In the genomic region with DNA sequence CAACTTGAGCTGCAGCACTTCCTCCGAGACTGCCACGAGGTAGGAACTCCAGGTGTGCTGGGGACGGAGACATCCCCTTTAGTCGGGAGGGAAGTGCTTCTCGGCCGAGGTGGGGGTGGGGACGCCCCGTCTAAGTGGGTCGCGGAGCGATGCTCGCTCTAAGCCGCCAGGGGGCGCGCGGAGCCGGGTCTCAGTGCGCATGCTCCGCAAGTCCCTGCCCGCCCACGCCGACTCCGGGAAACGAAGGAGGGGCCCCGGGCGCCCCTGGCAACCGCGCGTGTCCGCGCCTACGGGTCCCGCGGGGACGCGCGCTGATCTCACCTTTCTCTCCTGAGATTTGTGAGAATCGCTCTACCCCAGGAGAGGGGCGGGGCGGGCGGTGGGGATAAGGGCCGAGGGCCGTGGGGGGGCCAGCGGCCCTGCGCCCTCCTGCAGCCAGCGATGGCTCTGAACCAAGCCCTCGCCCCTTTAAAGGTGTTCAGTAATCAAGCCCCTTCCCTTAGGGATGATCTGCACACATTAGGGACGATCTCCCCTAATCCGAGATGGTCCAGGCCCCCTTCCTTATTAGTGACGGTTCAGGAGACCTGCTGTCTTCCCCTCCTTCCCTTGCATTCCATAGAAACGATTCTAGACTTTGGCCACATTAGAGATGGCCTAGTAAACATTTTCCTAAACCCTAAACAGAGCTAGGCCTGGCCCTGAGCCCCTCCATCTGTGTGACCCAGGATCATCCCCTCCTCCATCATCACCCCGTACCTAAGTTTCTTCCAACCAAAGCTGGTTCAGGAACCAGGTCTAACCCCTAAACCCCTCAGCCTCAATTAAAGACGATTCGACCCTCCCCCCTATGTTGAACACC, we compare ENCODE assay signal across 8 cellular contexts. TPM values are rescaled to one million over a fixed set of nuclear protein-coding genes. Genes with fewer than 3 reads are reported as not detected.
DNase-seq lines count a peak whose midpoint lies in the region; ATAC-seq, FAIRE-seq and TF ChIP-seq lines count a peak whose summit lies in the region.

No MANE protein-coding gene starts in this region.

- H3K4me1 Mint-ChIP-seq in activated naive CD8-positive, alpha-beta T cell (ENCODE audit: low read depth) = peaks cover 14% of the 10 kb centered on the region
- H3K4me1 Mint-ChIP-seq in osteocyte (ENCODE audit: unreplicated experiment) = peaks cover 9% of the 10 kb centered on the region

- POLR2A ChIA-PET in AG04449 (lab: Yijun Ruan, JAX) = no interaction called here

- TF ChIP-seq CTCF in AG04449 (IDR thresholded peaks at IDR 0.05; ENCODE audit: insufficient read depth, low read length, missing control alignments) (peak; percentile 97), osteocyte (IDR thresholded peaks at IDR 0.05) (peak; percentile 93)

- no peak for DNase-seq in AG04449 (ENCODE audit: low read depth, low spot score)
- peak; percentile 99 for DNase-seq in GM19239 (ENCODE audit: insufficient read length, low spot score)
- DNase-seq in NCI-H1092 (lab: John Stamatoyannopoulos, UW) = peak; percentile 84
- DNase-seq in SKM-1 treated with dmso at 0.1 percent for 144 hours (lab: John Stamatoyannopoulos, UW; ENCODE audit: unreplicated experiment) = peak; percentile 78
- DNase-seq in Right ventricle myocardium inferior (ENCODE audit: missing footprints) = peak; percentile 92
- peak; percentile 94 for DNase-seq in osteocyte (ENCODE audit: extremely low spot score, unreplicated experiment)

- H3K4me3 ChIP-seq in AG04449 (ENCODE audit: low read depth, low read length) = peak overlapping the region; percentile 54

- CTCF ChIA-PET in AG04449 (lab: Yijun Ruan, JAX) = interaction anchor here (0.6 to 2.9 kb wide), 20 partner anchors 11 to 390 kb away, joined by 3 to 18 read pairs (median 4); no protein-coding TSS in a partner anchor

- peak overlapping the region; percentile 12 for H3K27ac Mint-ChIP-seq in activated naive CD8-positive, alpha-beta T cell
- peak overlapping the region; percentile 48 for H3K27ac Mint-ChIP-seq in osteocyte (ENCODE audit: unreplicated experiment)

- ATAC-seq in Right ventricle myocardium inferior = peak; percentile 84

- peaks cover 9% of the 10 kb centered on the region for H3K27me3 Mint-ChIP-seq in activated naive CD8-positive, alpha-beta T cell
- H3K27me3 Mint-ChIP-seq in osteocyte (ENCODE audit: unreplicated experiment) = peaks cover 44% of the 10 kb centered on the region

- no peaks in the 10 kb centered on the region for H3K36me3 Mint-ChIP-seq in activated naive CD8-positive, alpha-beta T cell
- H3K36me3 Mint-ChIP-seq in osteocyte (ENCODE audit: unreplicated experiment) = no peaks in the 10 kb centered on the region

- intact Hi-C loops in Right ventricle myocardium inferior (cut with DNase I) = loop anchor here (1.0 to 5.0 kb wide), 2 partner anchors 69 to 103 kb away; no protein-coding TSS in a partner anchor

- H3K27ac ChIP-seq in temporal lobe (ENCODE audit: low read depth, low read length) = peak overlapping the region; percentile 86

- peak overlapping the region; percentile 68 for H3K4me3 Mint-ChIP-seq in activated naive CD8-positive, alpha-beta T cell
- H3K4me3 Mint-ChIP-seq in osteocyte (ENCODE audit: unreplicated experiment) = peak overlapping the region; percentile 68

- FAIRE-seq in GM19239 (lab: Jason Lieb, UNC) = peak; percentile 93

- no peaks in the 10 kb centered on the region for H3K9me3 Mint-ChIP-seq in activated naive CD8-positive, alpha-beta T cell (ENCODE audit: low read depth)
- peaks cover 5% of the 10 kb centered on the region for H3K9me3 Mint-ChIP-seq in osteocyte (ENCODE audit: unreplicated experiment)

RNA-seq across cellular contexts. Expression of gene SHKBP1, which starts 47.3 kb away (rescaled TPM):
- total RNA-seq in Right ventricle myocardium inferior (20.6 TPM), osteocyte (53.3 and 53.8 TPM in 2 replicates), temporal lobe (3.4 TPM)
